In genomic region chr6:150016324-150017185, GRCh38 we compare ENCODE assay signal across 8 cellular contexts. TPM values are rescaled to one million over a fixed set of nuclear protein-coding genes. Genes with fewer than 3 reads are reported as not detected.
A peak's percentile ranks its signal among the peaks of the same experiment; 100 is the strongest.
DNase-seq lines count a peak whose midpoint lies in the region; ATAC-seq and TF ChIP-seq lines count a peak whose summit lies in the region.

No MANE protein-coding gene starts in this region.

- H3K36me3 Mint-ChIP-seq in T-cell (no peaks in the 10 kb centered on the region), MCF 10A (ENCODE audit: insufficient read depth, unreplicated experiment) (no peaks in the 10 kb centered on the region)

- H3K4me3 Mint-ChIP-seq in T-cell (no peak overlapping the region), MCF 10A (ENCODE audit: unreplicated experiment) (no peak overlapping the region)

- peak; percentile 63 for DNase-seq in DMS153 (lab: John Stamatoyannopoulos, UW)
- peak; percentile 43 for DNase-seq in NCI-H1048 (lab: John Stamatoyannopoulos, UW)
- peak in 29 of 34 experiments; percentile 15 to 68 (median 33) for DNase-seq in T-cell
- DNase-seq in MCF 10A (ENCODE audit: unreplicated experiment): peak; percentile 74
- DNase-seq in iris pigment epithelial cell (ENCODE audit: low read depth): peak; percentile 48
- peak; percentile 70 for DNase-seq in stimulated activated CD4-positive, alpha-beta T cell treated with anti-CD3 and anti-CD28 coated beads, Interleukin-4, amount 100 ng/mL, for 24 hours

- no TSS peak for BruUV-seq in MCF 10A (replicated peaks; lab: Mats Ljungman, UMichigan)

- POLR2A ChIA-PET in T-cell (lab: Charles Lee): interaction anchor here (0.5 to 0.9 kb wide), 2 partner anchors 81 to 317 kb away, joined by 3 to 7 read pairs; no protein-coding TSS in a partner anchor
- POLR2A ChIA-PET in MCF 10A (lab: Yijun Ruan, JAX): interaction anchor here (1.0 to 1.6 kb wide), 2 partner anchors 82 to 169 kb away, joined by 4 to 5 read pairs; no protein-coding TSS in a partner anchor

- TF ChIP-seq CTCF in MCF 10A (IDR thresholded peaks at IDR 0.05; ENCODE audit: unreplicated experiment): peak; percentile 65

- H3K27ac Mint-ChIP-seq in T-cell: peak overlapping the region in 1 of 2 donors; percentile 40
- no peak overlapping the region for H3K27ac Mint-ChIP-seq in MCF 10A (ENCODE audit: low read depth, unreplicated experiment)

- H3K4me1 Mint-ChIP-seq in T-cell (peaks cover 9 to 24% (median 18%) of the 10 kb centered on the region in 3 donors), MCF 10A (ENCODE audit: insufficient read depth, unreplicated experiment) (peaks cover 13% of the 10 kb centered on the region)

- peak; percentile 65 for ATAC-seq in GM21529 (IDR thresholded peaks at IDR 0.05; ENCODE audit: unreplicated experiment)
- peak; percentile 78 to 85 (median 83) for ATAC-seq in T-cell (replicated peaks in 1 of 4)
- no peak for ATAC-seq in GM19035 (IDR thresholded peaks at IDR 0.05; ENCODE audit: unreplicated experiment)

- intact Hi-C loops in MCF 10A (cut with micrococcal nuclease): loop anchor here (1.0 to 10.0 kb wide), 3 partner anchors 82 to 292 kb away; no protein-coding TSS in a partner anchor

- H3K27me3 Mint-ChIP-seq in T-cell: peaks cover 64 to 72% of the 10 kb centered on the region in 2 donors
- peaks cover 43% of the 10 kb centered on the region for H3K27me3 Mint-ChIP-seq in MCF 10A (ENCODE audit: insufficient read depth, unreplicated experiment)

- CTCF ChIA-PET in T-cell (lab: Charles Lee) (interaction anchor here (0.6 to 1.8 kb wide), 13 partner anchors 9 to 298 kb away, joined by 3 to 16 read pairs (median 3); partner anchors contain the start of gene LATS1 (in 1 of the 2)), MCF 10A (lab: Yijun Ruan, JAX) (interaction anchor here (0.5 to 2.0 kb wide), 18 partner anchors 8 to 381 kb away, joined by 3 to 10 read pairs (median 3); partner anchors contain the start of gene PPP1R14C)

- H3K9me3 Mint-ChIP-seq in T-cell (no peaks in the 10 kb centered on the region), MCF 10A (ENCODE audit: unreplicated experiment) (no peaks in the 10 kb centered on the region)

RNA-seq across cellular contexts. Expression of gene RAET1L, which starts 8.8 kb away (rescaled TPM):
- total RNA-seq in T-cell (not detected), MCF 10A (2022) (1.2 TPM in 2 replicates)

RNA-seq across cellular contexts. Expression of gene ULBP3, which starts 52.4 kb away (rescaled TPM):
- total RNA-seq in T-cell (1 to 10 TPM in 2 of 5 donors, under 1 TPM in 3; 0.35 to 1.3 (median 0.79) TPM), MCF 10A (2022) (4.9 and 6.3 TPM in 2 replicates)

RNA-seq across cellular contexts. Expression of gene ULBP1, which starts 52.8 kb away (rescaled TPM):
- total RNA-seq in T-cell: under 1 TPM in 4 of 5 donors, not detected in 1; 0.13 to 0.23 (median 0.14) TPM
- total RNA-seq in MCF 10A (2022): not detected in 2 replicates
